ENCODE assay signal across 8 cellular contexts in genomic region chr1:31064115-31064514, GRCh38. TPM values are rescaled to one million over a fixed set of nuclear protein-coding genes. Genes with fewer than 3 reads are reported as not detected.
DNase-seq lines count a peak whose midpoint lies in the region; ATAC-seq and TF ChIP-seq lines count a peak whose summit lies in the region.

No MANE protein-coding gene starts in this region.

- H3K4me2 ChIP-seq in skeletal muscle satellite cell (ENCODE audit: low read length) = peak overlapping the region; percentile 85

- H3K4me3 ChIP-seq in HAP-1 = peak overlapping the region; percentile 77
- peak overlapping the region; percentile 96 for H3K4me3 ChIP-seq in skeletal muscle satellite cell (ENCODE audit: low read length)

- H3K36me3 ChIP-seq in HAP-1 (replicated peaks) (peaks cover 15% of the 10 kb centered on the region), skeletal muscle satellite cell (ENCODE audit: insufficient read depth, low read length) (peaks cover 4% of the 10 kb centered on the region)

- CTCF ChIA-PET in WTC11 (lab: Charles Lee) = interaction anchor here (1.0 kb wide), 1 partner anchor 120 kb away, joined by 3 read pairs; no protein-coding TSS in a partner anchor

- H3K9me3 Mint-ChIP-seq in WTC11 (no peaks in the 10 kb centered on the region), glutamatergic neuron (ENCODE audit: unreplicated experiment) (peaks cover 9% of the 10 kb centered on the region)

- TF ChIP-seq CTCF in WTC11 (IDR thresholded peaks at IDR 0.05) (no peak), glutamatergic neuron (IDR thresholded peaks at IDR 0.05; ENCODE audit: partially characterized antibody, unreplicated experiment) (no peak)

- H3K27ac Mint-ChIP-seq in WTC11 (peak overlapping the region; percentile 100), glutamatergic neuron (ENCODE audit: unreplicated experiment) (peak overlapping the region; percentile 100)

- H3K9me3 ChIP-seq in HAP-1 (no peaks in the 10 kb centered on the region), skeletal muscle satellite cell (replicated peaks; ENCODE audit: low read length) (no peaks in the 10 kb centered on the region)

- peak overlapping the region; percentile 100 for H3K4me3 Mint-ChIP-seq in WTC11
- H3K4me3 Mint-ChIP-seq in glutamatergic neuron (ENCODE audit: unreplicated experiment) = peak overlapping the region; percentile 99

- DNase-seq in HAP-1 (ENCODE audit: low spot score in 2 of 2) (no peak), WTC11 (ENCODE audit: low spot score) (no peak), glutamatergic neuron (no peak), NCI-H187 (lab: John Stamatoyannopoulos, UW) (no peak), GF-D8 (lab: John Stamatoyannopoulos, UW) (no peak), NAMALWA (ENCODE audit: low spot score) (no peak)

- H3K4me1 ChIP-seq in HAP-1 (peaks cover 17% of the 10 kb centered on the region), skeletal muscle satellite cell (ENCODE audit: control insufficient read depth, insufficient read depth, low read length) (peaks cover 17% of the 10 kb centered on the region)

- H3K27me3 Mint-ChIP-seq in WTC11 (ENCODE audit: low read depth) (no peaks in the 10 kb centered on the region), glutamatergic neuron (ENCODE audit: unreplicated experiment) (peaks cover 4% of the 10 kb centered on the region)

- no peaks in the 10 kb centered on the region for H3K27me3 ChIP-seq in HAP-1 (ENCODE audit: low read depth)
- H3K27me3 ChIP-seq in skeletal muscle satellite cell (ENCODE audit: control insufficient read depth, insufficient read depth, low read length) = no peaks in the 10 kb centered on the region

- no peak for ATAC-seq in WTC11
- ATAC-seq in HG03196 (IDR thresholded peaks at IDR 0.05; ENCODE audit: unreplicated experiment) = no peak

- peaks cover 15% of the 10 kb centered on the region for H3K36me3 Mint-ChIP-seq in WTC11
- H3K36me3 Mint-ChIP-seq in glutamatergic neuron (ENCODE audit: unreplicated experiment) = no peaks in the 10 kb centered on the region

- peak overlapping the region; percentile 99 for H3K9ac ChIP-seq in skeletal muscle satellite cell (ENCODE audit: low read depth, low read length)

- POLR2A ChIA-PET in WTC11 (lab: Charles Lee) = interaction anchor here (1.5 kb wide), 1 partner anchor 23 kb away, joined by 4 read pairs; no protein-coding TSS in a partner anchor

- peaks cover 22% of the 10 kb centered on the region for H3K4me1 Mint-ChIP-seq in WTC11
- H3K4me1 Mint-ChIP-seq in glutamatergic neuron (ENCODE audit: low read depth, unreplicated experiment) = peaks cover 5% of the 10 kb centered on the region

- in situ Hi-C loops in HAP-1 (cut with MboI; ENCODE audit: low sequenced_read_pairs) = no loop called here

TF ChIP-seq in WTC11, 78 proteins besides CTCF, POLR2A, EP300 and RAD21:
- TF ChIP-seq ZNF138 (CRISPR knock-in tag; conservative IDR thresholded peaks at IDR 0.05) (no peak), SP1 (CRISPR knock-in tag; conservative IDR thresholded peaks at IDR 0.05) (no peak), ZBTB43 (CRISPR knock-in tag; IDR thresholded peaks at IDR 0.05) (no peak), E2F4 (CRISPR knock-in tag; IDR thresholded peaks at IDR 0.05; ENCODE audit: borderline replicate concordance, low read depth) (no peak), ATF6 (CRISPR knock-in tag; IDR thresholded peaks at IDR 0.05) (no peak)

RNA-seq across cellular contexts. Expression of gene PUM1, which starts 1.4 kb away (rescaled TPM):
- total RNA-seq in WTC11 (2021) = 142 to 151 TPM (median 147 TPM) in 3 replicates
- 188 TPM for total RNA-seq in glutamatergic neuron (ENCODE audit: unreplicated experiment)
- 44.4 and 49.4 TPM in 2 replicates for total RNA-seq in skeletal muscle satellite cell (2012; rRNA removed)
